ENCODE assay signal across 1 cellular context in genomic region chr20:17655865-17656489, GRCh38.
TF ChIP-seq lines count a peak whose summit lies in the region.

No MANE protein-coding gene starts in this region.

TF ChIP-seq in HepG2, 621 proteins besides CTCF, POLR2A, EP300 and RAD21:
- TF ChIP-seq PHF8 (CRISPR knock-in tag; IDR thresholded peaks at IDR 0.05) (no peak), HMG20A (CRISPR knock-in tag; IDR thresholded peaks at IDR 0.05; ENCODE audit: borderline replicate concordance) (no peak), RBM22 (optimal IDR thresholded peaks at IDR 0.05; ENCODE audit: low read length) (peak; percentile 97), POLR2G (IDR thresholded peaks at IDR 0.05; ENCODE audit: low read depth, low read length) (peak; percentile 36), PLRG1 (conservative IDR thresholded peaks at IDR 0.05) (no peak), SP4 (CRISPR knock-in tag; IDR thresholded peaks at IDR 0.05) (no peak)
TF ChIP-seq in HepG2: peak in this region for 2.
